In the genomic region with DNA sequence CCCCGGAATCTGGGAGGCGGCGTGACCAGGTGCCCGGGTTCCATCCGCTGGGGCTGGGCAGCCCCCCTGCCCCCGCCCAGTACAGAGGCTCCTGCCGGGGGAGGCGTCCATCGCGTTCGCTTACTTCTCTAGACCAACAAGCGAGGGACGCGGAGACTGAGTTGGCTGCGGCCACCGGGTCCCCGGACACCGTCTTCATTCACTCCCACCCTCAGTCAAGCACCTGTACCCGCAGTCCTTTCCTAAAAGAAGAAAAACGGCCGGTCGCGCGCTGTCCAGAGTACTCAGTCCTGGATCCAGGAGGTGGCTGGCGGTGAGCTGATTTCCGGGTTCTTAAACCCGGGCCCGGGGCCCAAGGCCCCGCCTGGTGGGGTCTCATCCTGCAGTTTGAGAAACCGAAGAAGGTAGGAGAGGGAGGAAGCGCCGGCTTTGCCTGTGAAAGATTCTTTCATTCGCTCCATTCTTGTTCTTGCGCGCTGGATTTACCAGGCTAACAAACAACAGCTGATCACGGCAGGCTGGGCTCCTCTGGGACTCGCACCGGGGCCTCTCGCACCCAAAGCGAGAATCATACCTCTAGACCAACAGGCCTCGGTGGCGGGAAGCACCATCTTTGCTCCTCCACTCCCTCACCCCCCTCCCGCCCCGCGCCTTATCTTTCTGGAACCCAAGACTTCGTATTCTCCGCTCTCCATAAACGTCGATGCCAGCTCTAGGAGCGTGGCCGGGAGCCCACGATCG, we compare ENCODE assay signal across 9 cellular contexts. TPM values are rescaled to one million over a fixed set of nuclear protein-coding genes. Genes with fewer than 3 reads are reported as not detected.
DNase-seq lines count a peak whose midpoint lies in the region; ATAC-seq lines count a peak whose summit lies in the region.
"Had no signal": no experiment of that assay in that cellular context is flagged by ENCODE, and none has a peak within 500 bp of the region (broad histone marks: within the 10 kb centered on the region; RNA-seq: fewer than 3 reads in every experiment).

No MANE protein-coding gene starts in this region.

- no peak for ATAC-seq in GM21367 (IDR thresholded peaks at IDR 0.05; ENCODE audit: unreplicated experiment)

- DNase-seq in stimulated activated CD4-positive, alpha-beta T cell treated with anti-CD3 and anti-CD28 coated beads, Interleukin-1b, Interleukin-23, amount 100 ng/mL, for 48 hours, result peak; percentile 36
- DNase-seq in stimulated activated CD4-positive, alpha-beta T cell treated with anti-CD3 and anti-CD28 coated beads, Interleukin-12 subunit alpha, Interleukin-12 subunit beta, amount 100 ng/mL, for 4 hours, result no peak
- peak; percentile 30 for DNase-seq in activated naive CD4-positive, alpha-beta T cell treated with anti-CD3 and anti-CD28 coated beads, Interleukin-2, amount 50 U/mL, for 16 hours
- DNase-seq in left kidney (ENCODE audit: low read depth, low spot score) (peak; percentile 56), epidermal melanocyte (ENCODE audit: insufficient read length, low spot score) (no peak), SK-N-DZ (ENCODE audit: low spot score) (no peak)
- DNase-seq in effector CD4-positive, alpha-beta T cell, result no peak
- DNase-seq: erythroblast had no signal

RNA-seq across cellular contexts. Expression of gene OR1F1, which starts 17.4 kb away (rescaled TPM):
- polyA plus RNA-seq in SK-N-DZ (2014; cell fraction: cytosol; rRNA removed), result not detected in 2 replicates
- polyA plus RNA-seq in SK-N-DZ (2014; cell fraction: nucleus; rRNA removed), result not detected in 2 replicates

RNA-seq across cellular contexts. Expression of gene ZNF213, which starts 35.8 kb away (rescaled TPM):
- 6.1 and 7.0 TPM in 2 replicates for polyA plus RNA-seq in SK-N-DZ (2014; cell fraction: cytosol; rRNA removed)
- 7.0 and 9.3 TPM in 2 replicates for polyA plus RNA-seq in SK-N-DZ (2014; cell fraction: nucleus; rRNA removed)

RNA-seq across cellular contexts. Expression of gene ZNF205, which starts 58.2 kb away (rescaled TPM):
- 20.0 and 28.5 TPM in 2 replicates for polyA plus RNA-seq in SK-N-DZ (2014; cell fraction: cytosol; rRNA removed)
- polyA plus RNA-seq in SK-N-DZ (2014; cell fraction: nucleus; rRNA removed), result 26.1 and 28.8 TPM in 2 replicates

Comparison
In these comparisons a context has a peak if more than half of its experiments do, and no peak if none do; other contexts are left out.
1. DNase-seq: peak in stimulated activated CD4-positive, alpha-beta T cell treated with anti-CD3 and anti-CD28 coated beads, Interleukin-1b, Interleukin-23, amount 100 ng/mL, for 48 hours (single experiment), activated naive CD4-positive, alpha-beta T cell treated with anti-CD3 and anti-CD28 coated beads, Interleukin-2, amount 50 U/mL, for 16 hours (single experiment) and left kidney (single experiment); none in stimulated activated CD4-positive, alpha-beta T cell treated with anti-CD3 and anti-CD28 coated beads, Interleukin-12 subunit alpha, Interleukin-12 subunit beta, amount 100 ng/mL, for 4 hours (single experiment), epidermal melanocyte (single experiment), effector CD4-positive, alpha-beta T cell (single experiment) and SK-N-DZ (single experiment).